ENCODE assay signal across 1 cellular context in genomic region chr12:94285954-94286579, GRCh38.
TF ChIP-seq lines count a peak whose summit lies in the region.

No MANE protein-coding gene starts in this region.

TF ChIP-seq in K562, 482 proteins besides CTCF, POLR2A, EP300 and RAD21 (continued from another document and continues in another):
- TF ChIP-seq CHD4 (IDR thresholded peaks at IDR 0.05; ENCODE audit: insufficient read depth, insufficient replicate concordance, low read depth, low read length, poor library complexity, severe bottlenecking) (no peak), JUND (IDR thresholded peaks at IDR 0.05; ENCODE audit: borderline replicate concordance, low read depth, low read length) (no peak), JUND (tag; IDR thresholded peaks at IDR 0.05; ENCODE audit: borderline replicate concordance, low read depth, low read length) (no peak), ELF2 (CRISPR knock-in tag; IDR thresholded peaks at IDR 0.05) (no peak), CXXC5 (CRISPR knock-in tag; IDR thresholded peaks at IDR 0.05) (peak; percentile 31), CBFA2T2 (conservative IDR thresholded peaks at IDR 0.05) (peak; percentile 73), ZNF212 (CRISPR knock-in tag; IDR thresholded peaks at IDR 0.05) (no peak), SAFB (IDR thresholded peaks at IDR 0.05; ENCODE audit: borderline replicate concordance, low read depth, low read length) (no peak), ZSCAN32 (CRISPR knock-in tag; IDR thresholded peaks at IDR 0.05) (no peak), ZFX (CRISPR knock-in tag; IDR thresholded peaks at IDR 0.05) (no peak), ZNF146 (CRISPR knock-in tag; IDR thresholded peaks at IDR 0.05; ENCODE audit: unreplicated experiment) (no peak), POLR2G (IDR thresholded peaks at IDR 0.05; ENCODE audit: low read depth, low read length) (no peak), MCM2 (IDR thresholded peaks at IDR 0.05; ENCODE audit: low read depth) (no peak), TEAD2 (tag; IDR thresholded peaks at IDR 0.05) (no peak), TAL1 (IDR thresholded peaks at IDR 0.05) (peak; percentile 64), PTRF (tag; IDR thresholded peaks at IDR 0.05) (no peak), RAD51 (IDR thresholded peaks at IDR 0.05; ENCODE audit: borderline replicate concordance, low read depth) (no peak), SIRT6 (IDR thresholded peaks at IDR 0.05; ENCODE audit: low read depth, low read length) (no peak), MBD2 (IDR thresholded peaks at IDR 0.05; ENCODE audit: borderline replicate concordance, low read depth) (no peak), CEBPG (CRISPR knock-in tag; IDR thresholded peaks at IDR 0.05) (no peak), CEBPG (tag; conservative IDR thresholded peaks at IDR 0.05 in 1 of 2, IDR thresholded peaks at IDR 0.05 in 1 of 2) (no peak), TSC22D4 (tag; IDR thresholded peaks at IDR 0.05) (no peak), ETV6 (IDR thresholded peaks at IDR 0.05; ENCODE audit: borderline replicate concordance in 1 of 2, low read depth in 2 of 2, low read length in 1 of 2) (no peak), ETV6 (CRISPR knock-in tag; IDR thresholded peaks at IDR 0.05; ENCODE audit: borderline replicate concordance) (no peak), SAFB2 (IDR thresholded peaks at IDR 0.05; ENCODE audit: borderline replicate concordance, low read depth, low read length, severe bottlenecking) (no peak), MYC (IDR thresholded peaks at IDR 0.05; ENCODE audit: low read depth, low read length) (no peak), MYC (CRISPR knock-in tag; IDR thresholded peaks at IDR 0.05; ENCODE audit: borderline replicate concordance, low read depth) (no peak), ZNF143 (CRISPR knock-in tag; IDR thresholded peaks at IDR 0.05) (no peak), YY1 (IDR thresholded peaks at IDR 0.05; ENCODE audit: borderline replicate concordance in 1 of 3, control insufficient read depth in 1 of 3, extremely low read depth in 1 of 3, insufficient read depth in 3 of 3, insufficient read length in 1 of 3, insufficient replicate concordance in 2 of 3, low read depth in 1 of 3, low read length in 2 of 3) (no peak), TCF3 (CRISPR knock-in tag; IDR thresholded peaks at IDR 0.05) (peak; percentile 64), ZNF224 (CRISPR knock-in tag; IDR thresholded peaks at IDR 0.05) (no peak), POLR2AphosphoS5 (IDR thresholded peaks at IDR 0.05; ENCODE audit: control insufficient read depth, insufficient read depth, low read depth, low read length) (peak; percentile 31; the same call in 1 of the 2 replicates), ATF3 (IDR thresholded peaks at IDR 0.05) (no peak), ATF3 (CRISPR knock-in tag; conservative IDR thresholded peaks at IDR 0.05) (no peak), ZNF518B (CRISPR knock-in tag; IDR thresholded peaks at IDR 0.05) (no peak), NCOR1 (IDR thresholded peaks at IDR 0.05) (peak; percentile 69), SREBF2 (CRISPR knock-in tag; IDR thresholded peaks at IDR 0.05) (no peak), THRAP3 (IDR thresholded peaks at IDR 0.05; ENCODE audit: borderline replicate concordance) (no peak), HOXB6 (CRISPR knock-in tag; IDR thresholded peaks at IDR 0.05; ENCODE audit: borderline replicate concordance) (no peak), FOXP4 (CRISPR knock-in tag; IDR thresholded peaks at IDR 0.05; ENCODE audit: borderline replicate concordance) (no peak), SMARCC2 (IDR thresholded peaks at IDR 0.05; ENCODE audit: low read depth) (no peak)
- TF ChIP-seq, protein P1, sequence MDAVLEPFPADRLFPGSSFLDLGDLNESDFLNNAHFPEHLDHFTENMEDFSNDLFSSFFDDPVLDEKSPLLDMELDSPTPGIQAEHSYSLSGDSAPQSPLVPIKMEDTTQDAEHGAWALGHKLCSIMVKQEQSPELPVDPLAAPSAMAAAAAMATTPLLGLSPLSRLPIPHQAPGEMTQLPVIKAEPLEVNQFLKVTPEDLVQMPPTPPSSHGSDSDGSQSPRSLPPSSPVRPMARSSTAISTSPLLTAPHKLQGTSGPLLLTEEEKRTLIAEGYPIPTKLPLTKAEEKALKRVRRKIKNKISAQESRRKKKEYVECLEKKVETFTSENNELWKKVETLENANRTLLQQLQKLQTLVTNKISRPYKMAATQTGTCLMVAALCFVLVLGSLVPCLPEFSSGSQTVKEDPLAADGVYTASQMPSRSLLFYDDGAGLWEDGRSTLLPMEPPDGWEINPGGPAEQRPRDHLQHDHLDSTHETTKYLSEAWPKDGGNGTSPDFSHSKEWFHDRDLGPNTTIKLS (IDR thresholded peaks at IDR 0.05; ENCODE audit: borderline replicate concordance, low read depth): no peak
- TF ChIP-seq, protein P2, sequence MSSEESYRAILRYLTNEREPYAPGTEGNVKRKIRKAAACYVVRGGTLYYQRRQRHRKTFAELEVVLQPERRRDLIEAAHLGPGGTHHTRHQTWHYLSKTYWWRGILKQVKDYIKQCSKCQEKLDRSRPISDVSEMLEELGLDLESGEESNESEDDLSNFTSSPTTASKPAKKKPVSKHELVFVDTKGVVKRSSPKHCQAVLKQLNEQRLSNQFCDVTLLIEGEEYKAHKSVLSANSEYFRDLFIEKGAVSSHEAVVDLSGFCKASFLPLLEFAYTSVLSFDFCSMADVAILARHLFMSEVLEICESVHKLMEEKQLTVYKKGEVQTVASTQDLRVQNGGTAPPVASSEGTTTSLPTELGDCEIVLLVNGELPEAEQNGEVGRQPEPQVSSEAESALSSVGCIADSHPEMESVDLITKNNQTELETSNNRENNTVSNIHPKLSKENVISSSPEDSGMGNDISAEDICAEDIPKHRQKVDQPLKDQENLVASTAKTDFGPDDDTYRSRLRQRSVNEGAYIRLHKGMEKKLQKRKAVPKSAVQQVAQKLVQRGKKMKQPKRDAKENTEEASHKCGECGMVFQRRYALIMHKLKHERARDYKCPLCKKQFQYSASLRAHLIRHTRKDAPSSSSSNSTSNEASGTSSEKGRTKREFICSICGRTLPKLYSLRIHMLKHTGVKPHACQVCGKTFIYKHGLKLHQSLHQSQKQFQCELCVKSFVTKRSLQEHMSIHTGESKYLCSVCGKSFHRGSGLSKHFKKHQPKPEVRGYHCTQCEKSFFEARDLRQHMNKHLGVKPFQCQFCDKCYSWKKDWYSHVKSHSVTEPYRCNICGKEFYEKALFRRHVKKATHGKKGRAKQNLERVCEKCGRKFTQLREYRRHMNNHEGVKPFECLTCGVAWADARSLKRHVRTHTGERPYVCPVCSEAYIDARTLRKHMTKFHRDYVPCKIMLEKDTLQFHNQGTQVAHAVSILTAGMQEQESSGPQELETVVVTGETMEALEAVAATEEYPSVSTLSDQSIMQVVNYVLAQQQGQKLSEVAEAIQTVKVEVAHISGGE (CRISPR knock-in tag; IDR thresholded peaks at IDR 0.05): 0 out of 6 replicates have a peak, but pooled peaks of 1 of the 3 experiments have one; percentile 33
- TF ChIP-seq, protein P3, sequence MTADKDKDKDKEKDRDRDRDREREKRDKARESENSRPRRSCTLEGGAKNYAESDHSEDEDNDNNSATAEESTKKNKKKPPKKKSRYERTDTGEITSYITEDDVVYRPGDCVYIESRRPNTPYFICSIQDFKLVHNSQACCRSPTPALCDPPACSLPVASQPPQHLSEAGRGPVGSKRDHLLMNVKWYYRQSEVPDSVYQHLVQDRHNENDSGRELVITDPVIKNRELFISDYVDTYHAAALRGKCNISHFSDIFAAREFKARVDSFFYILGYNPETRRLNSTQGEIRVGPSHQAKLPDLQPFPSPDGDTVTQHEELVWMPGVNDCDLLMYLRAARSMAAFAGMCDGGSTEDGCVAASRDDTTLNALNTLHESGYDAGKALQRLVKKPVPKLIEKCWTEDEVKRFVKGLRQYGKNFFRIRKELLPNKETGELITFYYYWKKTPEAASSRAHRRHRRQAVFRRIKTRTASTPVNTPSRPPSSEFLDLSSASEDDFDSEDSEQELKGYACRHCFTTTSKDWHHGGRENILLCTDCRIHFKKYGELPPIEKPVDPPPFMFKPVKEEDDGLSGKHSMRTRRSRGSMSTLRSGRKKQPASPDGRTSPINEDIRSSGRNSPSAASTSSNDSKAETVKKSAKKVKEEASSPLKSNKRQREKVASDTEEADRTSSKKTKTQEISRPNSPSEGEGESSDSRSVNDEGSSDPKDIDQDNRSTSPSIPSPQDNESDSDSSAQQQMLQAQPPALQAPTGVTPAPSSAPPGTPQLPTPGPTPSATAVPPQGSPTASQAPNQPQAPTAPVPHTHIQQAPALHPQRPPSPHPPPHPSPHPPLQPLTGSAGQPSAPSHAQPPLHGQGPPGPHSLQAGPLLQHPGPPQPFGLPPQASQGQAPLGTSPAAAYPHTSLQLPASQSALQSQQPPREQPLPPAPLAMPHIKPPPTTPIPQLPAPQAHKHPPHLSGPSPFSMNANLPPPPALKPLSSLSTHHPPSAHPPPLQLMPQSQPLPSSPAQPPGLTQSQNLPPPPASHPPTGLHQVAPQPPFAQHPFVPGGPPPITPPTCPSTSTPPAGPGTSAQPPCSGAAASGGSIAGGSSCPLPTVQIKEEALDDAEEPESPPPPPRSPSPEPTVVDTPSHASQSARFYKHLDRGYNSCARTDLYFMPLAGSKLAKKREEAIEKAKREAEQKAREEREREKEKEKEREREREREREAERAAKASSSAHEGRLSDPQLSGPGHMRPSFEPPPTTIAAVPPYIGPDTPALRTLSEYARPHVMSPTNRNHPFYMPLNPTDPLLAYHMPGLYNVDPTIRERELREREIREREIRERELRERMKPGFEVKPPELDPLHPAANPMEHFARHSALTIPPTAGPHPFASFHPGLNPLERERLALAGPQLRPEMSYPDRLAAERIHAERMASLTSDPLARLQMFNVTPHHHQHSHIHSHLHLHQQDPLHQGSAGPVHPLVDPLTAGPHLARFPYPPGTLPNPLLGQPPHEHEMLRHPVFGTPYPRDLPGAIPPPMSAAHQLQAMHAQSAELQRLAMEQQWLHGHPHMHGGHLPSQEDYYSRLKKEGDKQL (CRISPR knock-in tag; IDR thresholded peaks at IDR 0.05; ENCODE audit: borderline replicate concordance): no peak
- TF ChIP-seq, protein P4, sequence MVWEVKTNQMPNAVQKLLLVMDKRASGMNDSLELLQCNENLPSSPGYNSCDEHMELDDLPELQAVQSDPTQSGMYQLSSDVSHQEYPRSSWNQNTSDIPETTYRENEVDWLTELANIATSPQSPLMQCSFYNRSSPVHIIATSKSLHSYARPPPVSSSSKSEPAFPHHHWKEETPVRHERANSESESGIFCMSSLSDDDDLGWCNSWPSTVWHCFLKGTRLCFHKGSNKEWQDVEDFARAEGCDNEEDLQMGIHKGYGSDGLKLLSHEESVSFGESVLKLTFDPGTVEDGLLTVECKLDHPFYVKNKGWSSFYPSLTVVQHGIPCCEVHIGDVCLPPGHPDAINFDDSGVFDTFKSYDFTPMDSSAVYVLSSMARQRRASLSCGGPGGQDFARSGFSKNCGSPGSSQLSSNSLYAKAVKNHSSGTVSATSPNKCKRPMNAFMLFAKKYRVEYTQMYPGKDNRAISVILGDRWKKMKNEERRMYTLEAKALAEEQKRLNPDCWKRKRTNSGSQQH (CRISPR knock-in tag; IDR thresholded peaks at IDR 0.05): no peak
